Comparison of ENCODE assay signal across 1 cellular context in the genomic region with DNA sequence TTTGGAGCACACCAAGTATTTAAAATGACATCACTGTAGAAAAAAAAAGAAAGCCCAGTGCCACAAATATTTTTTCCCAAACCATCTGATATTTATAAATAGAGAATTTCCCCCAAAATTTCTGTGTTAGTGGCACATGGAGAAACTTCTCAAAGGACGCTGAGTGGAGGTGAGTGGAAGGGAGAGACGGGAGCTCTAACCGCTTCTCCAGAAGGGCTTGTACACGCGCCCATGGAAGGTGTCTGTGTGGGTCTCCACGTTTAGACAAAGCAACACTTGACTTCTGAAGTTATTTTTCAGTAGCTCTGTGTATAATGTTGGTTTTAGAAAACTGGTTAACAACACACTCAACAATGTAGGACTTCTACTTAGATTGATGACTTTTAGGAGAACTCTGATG.
TF ChIP-seq lines count a peak whose summit lies in the region.

No MANE protein-coding gene starts in this region.

TF ChIP-seq in IMR-90, 13 proteins besides CTCF, POLR2A, EP300 and RAD21:
- TF ChIP-seq RCOR1 (IDR thresholded peaks at IDR 0.05; ENCODE audit: insufficient replicate concordance, low read length) (no peak), NFE2L2 (IDR thresholded peaks at IDR 0.05; ENCODE audit: low read depth, low read length) (no peak), MAZ (IDR thresholded peaks at IDR 0.05; ENCODE audit: borderline replicate concordance, low read depth, low read length) (no peak), MAFK (IDR thresholded peaks at IDR 0.05; ENCODE audit: low read depth, low read length) (no peak), CHD1 (IDR thresholded peaks at IDR 0.05; ENCODE audit: low read depth, low read length) (no peak), CEBPB (IDR thresholded peaks at IDR 0.05; ENCODE audit: low read depth, low read length) (no peak), FOS (IDR thresholded peaks at IDR 0.05; ENCODE audit: low read depth, low read length) (no peak), SMC3 (IDR thresholded peaks at IDR 0.05; ENCODE audit: low read depth, low read length) (no peak), BHLHE40 (IDR thresholded peaks at IDR 0.05; ENCODE audit: low read depth, low read length) (no peak), MXI1 (IDR thresholded peaks at IDR 0.05; ENCODE audit: borderline replicate concordance, low read depth, low read length) (no peak), RFX5 (IDR thresholded peaks at IDR 0.05; ENCODE audit: low read depth, low read length) (no peak)
- TF ChIP-seq, protein P1, sequence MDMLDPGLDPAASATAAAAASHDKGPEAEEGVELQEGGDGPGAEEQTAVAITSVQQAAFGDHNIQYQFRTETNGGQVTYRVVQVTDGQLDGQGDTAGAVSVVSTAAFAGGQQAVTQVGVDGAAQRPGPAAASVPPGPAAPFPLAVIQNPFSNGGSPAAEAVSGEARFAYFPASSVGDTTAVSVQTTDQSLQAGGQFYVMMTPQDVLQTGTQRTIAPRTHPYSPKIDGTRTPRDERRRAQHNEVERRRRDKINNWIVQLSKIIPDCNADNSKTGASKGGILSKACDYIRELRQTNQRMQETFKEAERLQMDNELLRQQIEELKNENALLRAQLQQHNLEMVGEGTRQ (IDR thresholded peaks at IDR 0.05; ENCODE audit: low read depth, low read length) = no peak
- TF ChIP-seq, protein P2, sequence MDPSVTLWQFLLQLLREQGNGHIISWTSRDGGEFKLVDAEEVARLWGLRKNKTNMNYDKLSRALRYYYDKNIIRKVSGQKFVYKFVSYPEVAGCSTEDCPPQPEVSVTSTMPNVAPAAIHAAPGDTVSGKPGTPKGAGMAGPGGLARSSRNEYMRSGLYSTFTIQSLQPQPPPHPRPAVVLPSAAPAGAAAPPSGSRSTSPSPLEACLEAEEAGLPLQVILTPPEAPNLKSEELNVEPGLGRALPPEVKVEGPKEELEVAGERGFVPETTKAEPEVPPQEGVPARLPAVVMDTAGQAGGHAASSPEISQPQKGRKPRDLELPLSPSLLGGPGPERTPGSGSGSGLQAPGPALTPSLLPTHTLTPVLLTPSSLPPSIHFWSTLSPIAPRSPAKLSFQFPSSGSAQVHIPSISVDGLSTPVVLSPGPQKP (IDR thresholded peaks at IDR 0.05; ENCODE audit: borderline replicate concordance, low read depth, low read length) = no peak
TF ChIP-seq in IMR-90: peak in this region for 0.
